In the genomic region with DNA sequence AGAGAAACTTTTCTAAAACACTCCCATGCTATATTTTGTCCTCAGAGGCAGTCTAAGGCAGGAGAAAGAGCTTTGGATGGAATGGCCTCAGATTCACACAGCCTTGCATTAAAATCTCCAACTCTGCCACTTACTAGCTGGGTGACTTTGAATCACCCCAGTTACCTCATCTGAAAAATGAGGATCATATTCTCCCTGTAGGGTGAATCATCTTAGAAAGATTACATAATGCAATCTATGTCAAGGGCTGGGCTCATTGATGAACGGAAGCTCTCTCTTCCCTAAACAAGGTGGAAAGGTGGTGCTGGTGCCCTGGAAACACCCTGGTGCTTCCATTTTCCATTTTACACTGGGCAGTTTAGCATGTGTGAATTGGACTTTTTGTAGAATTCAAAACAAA, we compare ENCODE assay signal across 1 cellular context.
TF ChIP-seq lines count a peak whose summit lies in the region.

No MANE protein-coding gene starts in this region.

TF ChIP-seq in endothelial cell of umbilical vein, 7 proteins besides CTCF, POLR2A, EP300 and RAD21:
- no peak for TF ChIP-seq MYC (IDR thresholded peaks at IDR 0.05; ENCODE audit: low read depth, low read length)
- no peak for TF ChIP-seq GATA2 (IDR thresholded peaks at IDR 0.05; ENCODE audit: insufficient read depth, insufficient read length, low read depth, low read length)
- TF ChIP-seq, protein P1, sequence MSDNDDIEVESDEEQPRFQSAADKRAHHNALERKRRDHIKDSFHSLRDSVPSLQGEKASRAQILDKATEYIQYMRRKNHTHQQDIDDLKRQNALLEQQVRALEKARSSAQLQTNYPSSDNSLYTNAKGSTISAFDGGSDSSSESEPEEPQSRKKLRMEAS (IDR thresholded peaks at IDR 0.05; ENCODE audit: insufficient read depth, insufficient read length) = no peak
- no peak for TF ChIP-seq JUN (IDR thresholded peaks at IDR 0.05; ENCODE audit: borderline replicate concordance, insufficient read depth, insufficient read length, low read depth)
- TF ChIP-seq EZH2 (IDR thresholded peaks at IDR 0.05; ENCODE audit: borderline replicate concordance, low read depth, low read length, severe bottlenecking) = no peak
- no peak for TF ChIP-seq POLR2AphosphoS5 (IDR thresholded peaks at IDR 0.05; ENCODE audit: insufficient read depth, low read depth, low read length)
